2 cellular contexts compared by ENCODE assay signal in genomic region chr1:244048566-244049141, GRCh38.
TF ChIP-seq lines count a peak whose summit lies in the region.

No MANE protein-coding gene starts in this region.

TF ChIP-seq in HEK293, 187 proteins besides CTCF, POLR2A, EP300 and RAD21 (continued from another document):
- no peak for TF ChIP-seq HOXA7 (CRISPR knock-in tag; IDR thresholded peaks at IDR 0.05; ENCODE audit: borderline replicate concordance)
- no peak for TF ChIP-seq ZNF623 (tag by site-specific recombination; IDR thresholded peaks at IDR 0.05)
- TF ChIP-seq PRDM1 (tag by site-specific recombination; IDR thresholded peaks at IDR 0.05) = no peak
- no peak for TF ChIP-seq ZNF274 (IDR thresholded peaks at IDR 0.05; ENCODE audit: low read length)
- no peak for TF ChIP-seq ZNF274 (tag by site-specific recombination; IDR thresholded peaks at IDR 0.05; ENCODE audit: borderline replicate concordance)
- TF ChIP-seq ZNF366 (tag by site-specific recombination; conservative IDR thresholded peaks at IDR 0.05) = no peak
- no peak for TF ChIP-seq ZNF558 (tag by site-specific recombination; IDR thresholded peaks at IDR 0.05)

TF ChIP-seq in K562, 482 proteins besides CTCF, POLR2A, EP300 and RAD21 (continued from another document):
- no peak for TF ChIP-seq NR0B1 (IDR thresholded peaks at IDR 0.05; ENCODE audit: partially characterized antibody)
- no peak for TF ChIP-seq ZFP1 (CRISPR knock-in tag; IDR thresholded peaks at IDR 0.05)
- TF ChIP-seq ZNF512 (tag; IDR thresholded peaks at IDR 0.05) = no peak
- TF ChIP-seq MNT (conservative IDR thresholded peaks at IDR 0.05) = no peak
- TF ChIP-seq POLR2B (IDR thresholded peaks at IDR 0.05; ENCODE audit: low read depth, partially characterized antibody) = no peak
- TF ChIP-seq MXI1 (IDR thresholded peaks at IDR 0.05; ENCODE audit: low read depth, low read length) = no peak
- TF ChIP-seq PCBP1 (IDR thresholded peaks at IDR 0.05; ENCODE audit: low read depth, low read length, poor library complexity, severe bottlenecking) = peak; percentile 0
- no peak for TF ChIP-seq PATZ1 (CRISPR knock-in tag; IDR thresholded peaks at IDR 0.05; ENCODE audit: borderline replicate concordance)
- no peak for TF ChIP-seq ERF (CRISPR knock-in tag; IDR thresholded peaks at IDR 0.05)
- peak; percentile 11 for TF ChIP-seq TAF1 (IDR thresholded peaks at IDR 0.05; ENCODE audit: control insufficient read depth, extremely low read depth, insufficient read depth, low read length, severe bottlenecking)
- no peak for TF ChIP-seq ZNF324 (CRISPR knock-in tag; IDR thresholded peaks at IDR 0.05)
- TF ChIP-seq ZBTB7A (IDR thresholded peaks at IDR 0.05; ENCODE audit: borderline replicate concordance, control insufficient read depth, low read depth, low read length) = peak; percentile 49; the same call in 1 of the 2 replicates
- TF ChIP-seq VEZF1 (CRISPR knock-in tag; IDR thresholded peaks at IDR 0.05) = peak; percentile 94
- TF ChIP-seq NKRF (IDR thresholded peaks at IDR 0.05; ENCODE audit: borderline replicate concordance) = no peak
- no peak for TF ChIP-seq ETV6 (IDR thresholded peaks at IDR 0.05; ENCODE audit: borderline replicate concordance in 1 of 2, low read depth in 2 of 2, low read length in 1 of 2)
- no peak for TF ChIP-seq ETV6 (CRISPR knock-in tag; IDR thresholded peaks at IDR 0.05; ENCODE audit: borderline replicate concordance)
- TF ChIP-seq NELFE (IDR thresholded peaks at IDR 0.05; ENCODE audit: insufficient read depth, insufficient read length) = no peak
- TF ChIP-seq E2F6 (IDR thresholded peaks at IDR 0.05; ENCODE audit: borderline replicate concordance in 1 of 2, extremely low read depth in 1 of 2, insufficient read depth in 1 of 2, insufficient read length in 1 of 2, low read depth in 1 of 2, low read length in 1 of 2, poor library complexity in 1 of 2, severe bottlenecking in 1 of 2) = peak in 1 of 2 experiments; percentile 1
- TF ChIP-seq THAP7 (CRISPR knock-in tag; IDR thresholded peaks at IDR 0.05) = no peak
- TF ChIP-seq THAP12 (CRISPR knock-in tag; IDR thresholded peaks at IDR 0.05) = no peak
- TF ChIP-seq SIRT6 (IDR thresholded peaks at IDR 0.05; ENCODE audit: low read depth, low read length) = no peak
- no peak for TF ChIP-seq BDP1 (IDR thresholded peaks at IDR 0.05; ENCODE audit: insufficient read depth, insufficient read length)
- peak; percentile 18; the same call in 1 of the 2 replicates for TF ChIP-seq PHF8 (IDR thresholded peaks at IDR 0.05; ENCODE audit: borderline replicate concordance, low read length)
- no peak for TF ChIP-seq HDAC6 (IDR thresholded peaks at IDR 0.05; ENCODE audit: low read depth, low read length)
